Comparison of ENCODE assay signal across 8 cellular contexts in genomic region chr18:50878345-50879301, GRCh38. TPM values are rescaled to one million over a fixed set of nuclear protein-coding genes. Genes with fewer than 3 reads are reported as not detected.
DNase-seq lines count a peak whose midpoint lies in the region; ATAC-seq and TF ChIP-seq lines count a peak whose summit lies in the region.

Gene ME2, plus strand, starts transcription at chr18:50879118. Its CDS starts 16,703 bp downstream, at chr18:50895821.

- peak within 1 kb of the TSS; percentile 96 to 99 (median 98) for H3K27ac Mint-ChIP-seq in immature natural killer cell

- no peaks in the 10 kb centered on the region for H3K9me3 Mint-ChIP-seq in immature natural killer cell

- DNase-seq in AG09319 (ENCODE audit: extremely low read depth, low read depth) (peak; percentile 74), NCI-H345 treated with DMSO at 0.1 percent for 48 hours (lab: John Stamatoyannopoulos, UW; ENCODE audit: unreplicated experiment) (peak; percentile 75), caudate nucleus (lab: John Stamatoyannopoulos, UW) (peak in 60 of 61 donors; percentile 8 to 95 (median 87)), immature natural killer cell (peak; percentile 90 to 94 (median 92)), smooth muscle cell of the brain vasculature (ENCODE audit: low read depth, low spot score) (peak; percentile 67)
- DNase-seq in activated CD4-positive, CD25-positive, alpha-beta regulatory T cell (lab: John Stamatoyannopoulos, UW), result peak; percentile 78 to 86 (median 82)

- peaks cover 4 to 14% (median 11%) of the 10 kb centered on the region in 3 donors for H3K27me3 Mint-ChIP-seq in immature natural killer cell (ENCODE audit: low read depth in 3 of 3)

- no peaks in the 10 kb centered on the region for H3K36me3 Mint-ChIP-seq in immature natural killer cell

- no peak for TF ChIP-seq CTCF in AG09319 (IDR thresholded peaks at IDR 0.05; ENCODE audit: low read depth, low read length)

- H3K4me1 Mint-ChIP-seq in immature natural killer cell, result peaks cover 25 to 42% of the 10 kb centered on the region in 2 donors

- H3K4me3 Mint-ChIP-seq in immature natural killer cell, result peak within 1 kb of the TSS; percentile 94 to 97 (median 95)

- ATAC-seq in GM19025 (IDR thresholded peaks at IDR 0.05; ENCODE audit: low read depth, unreplicated experiment) (peak; percentile 96), HG03280 (IDR thresholded peaks at IDR 0.05; ENCODE audit: unreplicated experiment) (peak; percentile 95)

- H3K27ac ChIP-seq in caudate nucleus (ENCODE audit: low read depth, low read length), result peak within 1 kb of the TSS; percentile 70

RNA-seq across cellular contexts. Expression of gene ME2, which starts in this region (rescaled TPM):
- 10 to 100 TPM; 57.9 to 96.3 (median 71.5) TPM for polyA plus RNA-seq in immature natural killer cell

Comparison
In these comparisons a context has a peak if more than half of its experiments do, and no peak if none do; other contexts are left out.
1. Peak in every context shown above with its lines: DNase-seq, ATAC-seq and H3K27ac ChIP-seq.